ENCODE assay signal across 11 cellular contexts in genomic region chr3:123618076-123618703, GRCh38. TPM values are rescaled to one million over a fixed set of nuclear protein-coding genes. Genes with fewer than 3 reads are reported as not detected.
DNase-seq lines count a peak whose midpoint lies in the region; ATAC-seq and TF ChIP-seq lines count a peak whose summit lies in the region.
"Had no signal": no experiment of that assay in that cellular context is flagged by ENCODE, and none has a peak within 500 bp of the region (broad histone marks: within the 10 kb centered on the region; RNA-seq: fewer than 3 reads in every experiment).

No MANE protein-coding gene starts in this region.

- H2AFZ ChIP-seq in mammary epithelial cell (ENCODE audit: low read depth, low read length) = no peak overlapping the region

- peaks cover 7% of the 10 kb centered on the region for H3K79me2 ChIP-seq in mammary epithelial cell (ENCODE audit: insufficient read depth, low read length)

- H3K36me3 ChIP-seq in mammary epithelial cell (ENCODE audit: insufficient read depth, low read length) = peaks cover 4% of the 10 kb centered on the region
- H3K36me3 ChIP-seq: BE2C had no signal

- CTCF ChIA-PET in mammary epithelial cell (lab: Charles Lee; ENCODE audit: low non-redundant PET) = no interaction called here

- peaks cover 9% of the 10 kb centered on the region for H3K4me1 Mint-ChIP-seq in stimulated activated naive CD8-positive, alpha-beta T cell treated with anti-CD3 and anti-CD28 coated beads, Interleukin-15, amount 100 ng/mL, for 72 hours
- H3K4me1 Mint-ChIP-seq in naive B cell = peaks cover 15 to 27% (median 19%) of the 10 kb centered on the region in 3 donors
- H3K4me1 Mint-ChIP-seq: activated CD4-positive, alpha-beta memory T cell treated with anti-CD3 and anti-CD28 coated beads, Interleukin-2, amount 10 ng/mL, durations not matched to agents 7 days and 5 days had no signal

- H3K9me3 ChIP-seq in mammary epithelial cell (replicated peaks; ENCODE audit: insufficient read depth, low read length) = no peaks in the 10 kb centered on the region
- H3K9me3 ChIP-seq: BE2C, SJSA1 had no signal

- no peak for TF ChIP-seq CTCF in mammary epithelial cell (conservative IDR thresholded peaks at IDR 0.05 in 1 of 2, IDR thresholded peaks at IDR 0.05 in 1 of 2; ENCODE audit: extremely low read depth in 1 of 2, insufficient read depth in 1 of 2, low read depth in 1 of 2, low read length in 2 of 2)

- no peaks in the 10 kb centered on the region for H3K27me3 Mint-ChIP-seq in stimulated activated naive CD8-positive, alpha-beta T cell treated with anti-CD3 and anti-CD28 coated beads, Interleukin-15, amount 100 ng/mL, for 72 hours
- H3K27me3 Mint-ChIP-seq in naive B cell = no peaks in the 10 kb centered on the region
- H3K27me3 Mint-ChIP-seq: activated CD4-positive, alpha-beta memory T cell treated with anti-CD3 and anti-CD28 coated beads, Interleukin-2, amount 10 ng/mL, durations not matched to agents 7 days and 5 days had no signal

- H4K20me1 ChIP-seq in mammary epithelial cell (ENCODE audit: insufficient read depth, low read length) = no peaks in the 10 kb centered on the region

- 33% methylated on average over 4 of the region's 7 CpGs for WGBS in mammary epithelial cell (ENCODE audit: low coverage, missing lambda C conversion rate)

- no peak overlapping the region for H3K9ac ChIP-seq in mammary epithelial cell (ENCODE audit: insufficient read depth, low read length)

- H3K9me3 Mint-ChIP-seq in stimulated activated naive CD8-positive, alpha-beta T cell treated with anti-CD3 and anti-CD28 coated beads, Interleukin-15, amount 100 ng/mL, for 72 hours = no peaks in the 10 kb centered on the region
- H3K9me3 Mint-ChIP-seq in naive B cell = no peaks in the 10 kb centered on the region
- H3K9me3 Mint-ChIP-seq: activated CD4-positive, alpha-beta memory T cell treated with anti-CD3 and anti-CD28 coated beads, Interleukin-2, amount 10 ng/mL, durations not matched to agents 7 days and 5 days had no signal

- no TSS peak for BruUV-seq in mammary epithelial cell (replicated peaks; lab: Mats Ljungman, UMichigan)

- peak; percentile 53 for ATAC-seq in stimulated activated naive CD8-positive, alpha-beta T cell treated with anti-CD3 and anti-CD28 coated beads, Interleukin-15, amount 100 ng/mL, for 72 hours
- ATAC-seq in stimulated activated naive CD8-positive, alpha-beta T cell treated with anti-CD3 and anti-CD28 coated beads, Interleukin-15, Interleukin-2, amounts not matched to agents 100 U/mL and 50 U/mL, for 24 hours = no peak
- ATAC-seq in naive B cell (ENCODE audit: low read depth in 2 of 2) = peak; percentile 72 to 80

- no peak for DNase-seq in stimulated activated naive CD8-positive, alpha-beta T cell treated with anti-CD3 and anti-CD28 coated beads, Interleukin-15, amount 100 ng/mL, for 72 hours
- no peak for DNase-seq in stimulated activated naive CD8-positive, alpha-beta T cell treated with anti-CD3 and anti-CD28 coated beads, Interleukin-15, Interleukin-2, amounts not matched to agents 100 U/mL and 50 U/mL, for 24 hours
- no peak for DNase-seq in mammary epithelial cell
- DNase-seq in naive B cell = peak; percentile 7
- no peak for DNase-seq in NCI-H2029 (lab: John Stamatoyannopoulos, UW)
- DNase-seq in DMS153 treated with DMSO at 0.1 percent for 48 hours (lab: John Stamatoyannopoulos, UW; ENCODE audit: unreplicated experiment) = no peak
- DNase-seq in HT-29 (ENCODE audit: low spot score) = no peak
- DNase-seq in inferior parietal cortex (ENCODE audit: extremely low spot score) = no peak
- DNase-seq: activated CD4-positive, alpha-beta memory T cell treated with anti-CD3 and anti-CD28 coated beads, Interleukin-2, amount 10 ng/mL, durations not matched to agents 7 days and 5 days had no signal

- no peak overlapping the region for H3K4me3 Mint-ChIP-seq in stimulated activated naive CD8-positive, alpha-beta T cell treated with anti-CD3 and anti-CD28 coated beads, Interleukin-15, amount 100 ng/mL, for 72 hours
- peak overlapping the region in 2 of 8 donors; percentile 15 to 75 for H3K4me3 Mint-ChIP-seq in naive B cell
- H3K4me3 Mint-ChIP-seq: activated CD4-positive, alpha-beta memory T cell treated with anti-CD3 and anti-CD28 coated beads, Interleukin-2, amount 10 ng/mL, durations not matched to agents 7 days and 5 days had no signal

- intact Hi-C loops in mammary epithelial cell (cut with micrococcal nuclease) = loop anchor here (1.0 to 2.0 kb wide), 2 partner anchors 13 to 33 kb away; partner anchors contain the start of gene HACD2

- peak overlapping the region; percentile 40 for H3K4me2 ChIP-seq in mammary epithelial cell (ENCODE audit: insufficient read depth, low read depth, low read length)

- in situ Hi-C loops in mammary epithelial cell (cut with MboI; ENCODE audit: low sequenced_read_pairs in 2 of 2) = no loop called here

- dilution Hi-C loops in mammary epithelial cell (cut with HindIII; ENCODE audit: low sequenced_read_pairs) = no loop called here

- H3K4me3 ChIP-seq in mammary epithelial cell (replicated peaks in 1 of 3; ENCODE audit: insufficient read depth in 1 of 3, low read depth in 2 of 3, low read length in 3 of 3) = peak overlapping the region in 1 of 3 experiments; percentile 28

- H3K4me1 ChIP-seq in mammary epithelial cell (ENCODE audit: insufficient read depth, low read length) = peaks cover 51% of the 10 kb centered on the region
- H3K4me1 ChIP-seq: BE2C had no signal

- peak overlapping the region in 1 of 2 donors; percentile 22 for H3K27ac Mint-ChIP-seq in stimulated activated naive CD8-positive, alpha-beta T cell treated with anti-CD3 and anti-CD28 coated beads, Interleukin-15, amount 100 ng/mL, for 72 hours
- H3K27ac Mint-ChIP-seq in naive B cell = peak overlapping the region; percentile 5 to 62 (median 48)
- H3K27ac Mint-ChIP-seq: activated CD4-positive, alpha-beta memory T cell treated with anti-CD3 and anti-CD28 coated beads, Interleukin-2, amount 10 ng/mL, durations not matched to agents 7 days and 5 days had no signal

- no peak overlapping the region for H3K27ac ChIP-seq in mammary epithelial cell (ENCODE audit: insufficient read depth, low read depth, low read length)
- H3K27ac ChIP-seq: SJSA1 had no signal

- H3K27me3 ChIP-seq in mammary epithelial cell (ENCODE audit: insufficient read depth, low read length) = no peaks in the 10 kb centered on the region
- H3K27me3 ChIP-seq: BE2C, SJSA1 had no signal

- peaks cover 0 to under 1% of the 10 kb centered on the region in 2 donors for H3K36me3 Mint-ChIP-seq in naive B cell

RNA-seq across cellular contexts. Expression of gene HACD2, which starts 33.3 kb away (rescaled TPM):
- total RNA-seq in mammary epithelial cell = 100 to 1,000 TPM in 1 of 2 donors, 10 to 100 TPM in 1; 98.5 to 199 TPM
- polyA plus RNA-seq in mammary epithelial cell (74.9 TPM), naive B cell (ENCODE audit: low read depth in 6 of 6) (10 to 100 TPM; 35.3 to 56.2 (median 43.7) TPM)
- 48.9 TPM for polyA minus RNA-seq in mammary epithelial cell
- total RNA-seq in HT-29 (2014; rRNA removed; shearing (Covaris generic)) = 18.8 and 20.5 TPM in 2 replicates
